Comparison of ENCODE assay signal across 1 cellular context in the genomic region with DNA sequence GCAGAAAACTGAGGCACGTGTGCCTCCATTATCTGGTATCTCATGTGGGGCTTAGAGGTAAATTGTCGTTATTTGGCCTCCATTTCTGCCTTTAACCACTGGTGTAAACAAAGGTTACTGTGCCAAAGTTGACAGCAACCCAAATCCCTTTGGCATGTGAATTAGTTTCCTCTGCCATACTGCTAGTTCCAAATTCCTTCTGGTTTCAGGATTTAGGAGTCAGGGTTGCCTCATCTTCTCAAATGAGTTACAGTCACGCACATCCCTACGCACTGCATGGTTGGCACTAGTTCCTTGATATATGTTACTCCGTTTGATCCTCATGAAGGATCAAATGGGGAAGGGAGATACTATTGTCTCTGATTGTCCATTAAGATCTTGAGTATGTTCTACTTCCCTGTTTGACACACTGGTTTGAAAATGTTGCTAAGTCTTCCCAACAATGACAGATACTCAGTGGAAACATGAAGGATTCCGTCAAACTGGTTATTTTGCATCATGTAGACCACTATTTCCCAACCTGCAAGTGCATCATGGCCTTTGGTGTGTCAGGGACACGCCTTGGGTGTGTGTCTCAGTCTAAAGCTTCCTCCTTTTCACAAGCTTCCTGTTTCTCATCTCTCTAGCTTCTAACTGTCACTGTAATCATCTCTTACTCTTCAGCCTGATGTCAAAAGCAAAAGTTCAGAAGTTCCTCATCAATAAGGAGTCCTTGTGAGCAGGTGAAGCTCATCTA.
TF ChIP-seq lines count a peak whose summit lies in the region.

A gene with protein sequence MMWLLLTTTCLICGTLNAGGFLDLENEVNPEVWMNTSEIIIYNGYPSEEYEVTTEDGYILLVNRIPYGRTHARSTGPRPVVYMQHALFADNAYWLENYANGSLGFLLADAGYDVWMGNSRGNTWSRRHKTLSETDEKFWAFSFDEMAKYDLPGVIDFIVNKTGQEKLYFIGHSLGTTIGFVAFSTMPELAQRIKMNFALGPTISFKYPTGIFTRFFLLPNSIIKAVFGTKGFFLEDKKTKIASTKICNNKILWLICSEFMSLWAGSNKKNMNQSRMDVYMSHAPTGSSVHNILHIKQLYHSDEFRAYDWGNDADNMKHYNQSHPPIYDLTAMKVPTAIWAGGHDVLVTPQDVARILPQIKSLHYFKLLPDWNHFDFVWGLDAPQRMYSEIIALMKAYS (plus strand): TSS at position 655 of the 736 bp plus-strand sequence. CDS start 1,386 bp downstream, outside the sequence.

TF ChIP-seq in SK-N-SH, 30 proteins besides CTCF, POLR2A, EP300 and RAD21 (continued from another document):
- TF ChIP-seq NRF1 (IDR thresholded peaks at IDR 0.05; ENCODE audit: low read depth, low read length) (no peak), RXRA (IDR thresholded peaks at IDR 0.05; ENCODE audit: borderline replicate concordance, low read depth) (no peak), JUND (IDR thresholded peaks at IDR 0.05) (no peak), POLR2AphosphoS5 (IDR thresholded peaks at IDR 0.05; ENCODE audit: low read depth, low read length) (no peak), TCF12 (IDR thresholded peaks at IDR 0.05) (no peak), CHD2 (IDR thresholded peaks at IDR 0.05; ENCODE audit: low read length, partially characterized antibody) (no peak), ELF1 (IDR thresholded peaks at IDR 0.05) (no peak), SMC3 (IDR thresholded peaks at IDR 0.05; ENCODE audit: low read depth, low read length) (no peak)
- TF ChIP-seq, protein P1, sequence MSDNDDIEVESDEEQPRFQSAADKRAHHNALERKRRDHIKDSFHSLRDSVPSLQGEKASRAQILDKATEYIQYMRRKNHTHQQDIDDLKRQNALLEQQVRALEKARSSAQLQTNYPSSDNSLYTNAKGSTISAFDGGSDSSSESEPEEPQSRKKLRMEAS (IDR thresholded peaks at IDR 0.05; ENCODE audit: low read depth): no peak
